ENCODE assay signal across 24 cellular contexts in genomic region chr6:2593167-2593566, GRCh38.
"Had no signal": no experiment of that assay in that cellular context is flagged by ENCODE, and none has a peak within 500 bp of the region (broad histone marks: within the 10 kb centered on the region; RNA-seq: fewer than 3 reads in every experiment).

No MANE protein-coding gene starts in this region.

- DNase-seq: colonic mucosa; cortex of kidney; dermis blood vessel endothelial cell; dorsolateral prefrontal cortex; effector CD4-positive, alpha-beta T cell; effector CD8-positive, alpha-beta T cell; effector memory CD4-positive, alpha-beta T cell; effector memory CD8-positive, alpha-beta T cell; endodermal cell; erythroblast; esophagus squamous epithelium; foreskin fibroblast; foreskin keratinocyte; foreskin melanocyte; gastrocnemius medialis; glutamatergic neuron; head of caudate nucleus; heart right ventricle had no signal

- H3K27me3 ChIP-seq: colonic mucosa, esophagus squamous epithelium, foreskin keratinocyte, gastrocnemius medialis, gastroesophageal sphincter, heart right ventricle had no signal

- H3K27ac ChIP-seq: colonic mucosa, coronary artery, dorsolateral prefrontal cortex, epithelial cell of prostate, esophagus muscularis mucosa, esophagus squamous epithelium, foreskin keratinocyte, gastrocnemius medialis, gastroesophageal sphincter, heart right ventricle had no signal

- H3K4me1 ChIP-seq: colonic mucosa, esophagus muscularis mucosa, gastrocnemius medialis, gastroesophageal sphincter, heart right ventricle had no signal

- ATAC-seq: effector memory CD8-positive, alpha-beta T cell; esophagus mucosa; foreskin keratinocyte; gastrocnemius medialis; gastroesophageal sphincter; heart right ventricle had no signal

- H3K4me3 Mint-ChIP-seq: dendritic cell treated with granulocyte-macrophage colony-stimulating factor and Interleukin-4, amounts not matched to agents 40 ng/mL and 50 ng/mL, for 4 days; effector memory CD8-positive, alpha-beta T cell; endodermal cell had no signal

- H3K4me3 ChIP-seq: colonic mucosa, coronary artery, dorsolateral prefrontal cortex, esophagus muscularis mucosa, esophagus squamous epithelium, gastrocnemius medialis, gastroesophageal sphincter, heart right ventricle had no signal

- H3K27ac Mint-ChIP-seq: dendritic cell treated with granulocyte-macrophage colony-stimulating factor and Interleukin-4, amounts not matched to agents 40 ng/mL and 50 ng/mL, for 4 days; effector memory CD8-positive, alpha-beta T cell; endodermal cell had no signal

- H3K9me3 Mint-ChIP-seq: dendritic cell treated with granulocyte-macrophage colony-stimulating factor and Interleukin-4, amounts not matched to agents 40 ng/mL and 50 ng/mL, for 4 days; effector memory CD8-positive, alpha-beta T cell had no signal

- H3K36me3 ChIP-seq: colonic mucosa, esophagus muscularis mucosa, esophagus squamous epithelium, gastrocnemius medialis, gastroesophageal sphincter, heart right ventricle had no signal

- H3K9me3 ChIP-seq: colonic mucosa, esophagus muscularis mucosa, esophagus squamous epithelium, gastrocnemius medialis had no signal
